ENCODE assay signal across 22 cellular contexts in the genomic region with DNA sequence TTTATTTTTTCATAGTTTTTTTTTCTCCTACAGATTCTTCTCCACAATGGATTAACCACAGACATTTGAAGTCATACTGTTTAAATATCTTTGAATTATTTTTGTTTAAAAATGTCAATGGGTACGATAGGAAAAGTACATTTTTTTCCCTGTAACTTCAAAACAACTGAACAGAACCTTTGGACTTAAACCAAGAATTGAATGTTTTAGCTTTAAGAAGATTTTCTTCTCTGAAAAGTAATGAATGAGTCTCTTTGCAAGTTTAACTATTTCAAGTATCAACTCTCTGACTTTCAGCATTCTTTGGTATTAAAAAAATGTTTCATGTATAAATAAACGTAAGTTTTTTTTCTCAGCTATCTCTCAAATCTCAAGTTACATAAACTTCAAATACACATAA.
"Had no signal": no experiment of that assay in that cellular context is flagged by ENCODE, and none has a peak within 500 bp of the region (broad histone marks: within the 10 kb centered on the region; RNA-seq: fewer than 3 reads in every experiment).

No MANE protein-coding gene starts in this region.

- H3K9me3 Mint-ChIP-seq: activated naive CD4-positive, alpha-beta T cell treated with anti-CD3 and anti-CD28 coated beads, Interleukin-2, amount 10 ng/mL, durations not matched to agents 7 days and 5 days; activated naive CD8-positive, alpha-beta T cell treated with anti-CD3 and anti-CD28 coated beads, Interleukin-2, amount 50 U/mL, for 24 hours; T-cell had no signal

- H3K27me3 ChIP-seq: dorsolateral prefrontal cortex, hepatocyte, spleen, testis, upper lobe of left lung had no signal

- H3K36me3 ChIP-seq: spleen, upper lobe of left lung had no signal

- DNase-seq: activated CD4-positive, alpha-beta T cell treated with anti-CD3 and anti-CD28 coated beads, Interleukin-2, amount 50 U/mL, for 1 hour; activated CD4-positive, CD25-positive, alpha-beta regulatory T cell treated with anti-CD3 and anti-CD28 coated beads, Interleukin-2, amount 50 U/mL, for 72 hours; activated CD8-positive, alpha-beta memory T cell treated with anti-CD3 and anti-CD28 coated beads for 24 hours; activated CD8-positive, alpha-beta memory T cell treated with anti-CD3 and anti-CD28 coated beads, Interleukin-2, amount 50 U/mL, for 48 hours; activated effector memory CD4-positive, alpha-beta T cell treated with Interleukin-2 at 50 U/mL for 16 hours; activated naive CD4-positive, alpha-beta T cell treated with anti-CD3 and anti-CD28 coated beads, Interleukin-2, amount 10 ng/mL, durations not matched to agents 7 days and 5 days; activated naive CD8-positive, alpha-beta T cell treated with anti-CD3 and anti-CD28 coated beads, Interleukin-2, amount 50 U/mL, for 24 hours; activated T-cell treated with anti-CD3 and anti-CD28 coated beads, Interleukin-2, amount 50 U/mL, for 48 hours; caudate nucleus; dorsolateral prefrontal cortex; left cardiac atrium; mesendoderm; naive thymus-derived CD8-positive, alpha-beta T cell; spleen; stimulated activated CD4-positive, alpha-beta T cell treated with anti-CD3 and anti-CD28 coated beads, Interleukin-4, amount 100 ng/mL, for 4 hours; T-cell; T-helper 9 cell; testis; upper lobe of left lung had no signal

- H3K4me1 Mint-ChIP-seq: activated naive CD4-positive, alpha-beta T cell treated with anti-CD3 and anti-CD28 coated beads, Interleukin-2, amount 10 ng/mL, durations not matched to agents 7 days and 5 days; activated naive CD8-positive, alpha-beta T cell treated with anti-CD3 and anti-CD28 coated beads, Interleukin-2, amount 50 U/mL, for 24 hours; naive thymus-derived CD8-positive, alpha-beta T cell; stimulated activated memory B cell treated with anti-CD40 and anti-IgM and Interleukin-4, amounts not matched to agents 10 μg/mL and 1 μg/mL and 100 μg/mL, for 72 hours; T-cell had no signal

- H3K4me3 Mint-ChIP-seq: activated naive CD4-positive, alpha-beta T cell treated with anti-CD3 and anti-CD28 coated beads, Interleukin-2, amount 10 ng/mL, durations not matched to agents 7 days and 5 days; activated naive CD8-positive, alpha-beta T cell treated with anti-CD3 and anti-CD28 coated beads, Interleukin-2, amount 50 U/mL, for 24 hours; brain; naive thymus-derived CD8-positive, alpha-beta T cell; stimulated activated memory B cell treated with anti-CD40 and anti-IgM and Interleukin-4, amounts not matched to agents 10 μg/mL and 1 μg/mL and 100 μg/mL, for 72 hours; T-cell had no signal

- H3K4me3 ChIP-seq: dorsolateral prefrontal cortex, hepatocyte, spleen, testis, upper lobe of left lung had no signal

- H3K36me3 Mint-ChIP-seq: activated naive CD4-positive, alpha-beta T cell treated with anti-CD3 and anti-CD28 coated beads, Interleukin-2, amount 10 ng/mL, durations not matched to agents 7 days and 5 days; brain; stimulated activated memory B cell treated with anti-CD40 and anti-IgM and Interleukin-4, amounts not matched to agents 10 μg/mL and 1 μg/mL and 100 μg/mL, for 72 hours; T-cell had no signal

- H3K27ac ChIP-seq: dorsolateral prefrontal cortex, hepatocyte, spleen, testis, upper lobe of left lung had no signal

- H3K9me3 ChIP-seq: spleen, testis, upper lobe of left lung had no signal

- H3K4me1 ChIP-seq: spleen, testis, upper lobe of left lung had no signal

- H3K27me3 Mint-ChIP-seq: activated naive CD4-positive, alpha-beta T cell treated with anti-CD3 and anti-CD28 coated beads, Interleukin-2, amount 10 ng/mL, durations not matched to agents 7 days and 5 days; activated naive CD8-positive, alpha-beta T cell treated with anti-CD3 and anti-CD28 coated beads, Interleukin-2, amount 50 U/mL, for 24 hours; stimulated activated memory B cell treated with anti-CD40 and anti-IgM and Interleukin-4, amounts not matched to agents 10 μg/mL and 1 μg/mL and 100 μg/mL, for 72 hours; T-cell had no signal

- ATAC-seq: activated naive CD8-positive, alpha-beta T cell treated with anti-CD3 and anti-CD28 coated beads, Interleukin-2, amount 50 U/mL, for 24 hours; left cardiac atrium; naive thymus-derived CD8-positive, alpha-beta T cell; stimulated activated memory B cell treated with anti-CD40 and anti-IgM and Interleukin-4, amounts not matched to agents 10 μg/mL and 1 μg/mL and 100 μg/mL, for 72 hours; T-cell had no signal

- H3K27ac Mint-ChIP-seq: activated naive CD4-positive, alpha-beta T cell treated with anti-CD3 and anti-CD28 coated beads, Interleukin-2, amount 10 ng/mL, durations not matched to agents 7 days and 5 days; activated naive CD8-positive, alpha-beta T cell treated with anti-CD3 and anti-CD28 coated beads, Interleukin-2, amount 50 U/mL, for 24 hours; brain; naive thymus-derived CD8-positive, alpha-beta T cell; stimulated activated memory B cell treated with anti-CD40 and anti-IgM and Interleukin-4, amounts not matched to agents 10 μg/mL and 1 μg/mL and 100 μg/mL, for 72 hours; T-cell had no signal
